Comparison of ENCODE assay signal across 13 cellular contexts in the genomic region with DNA sequence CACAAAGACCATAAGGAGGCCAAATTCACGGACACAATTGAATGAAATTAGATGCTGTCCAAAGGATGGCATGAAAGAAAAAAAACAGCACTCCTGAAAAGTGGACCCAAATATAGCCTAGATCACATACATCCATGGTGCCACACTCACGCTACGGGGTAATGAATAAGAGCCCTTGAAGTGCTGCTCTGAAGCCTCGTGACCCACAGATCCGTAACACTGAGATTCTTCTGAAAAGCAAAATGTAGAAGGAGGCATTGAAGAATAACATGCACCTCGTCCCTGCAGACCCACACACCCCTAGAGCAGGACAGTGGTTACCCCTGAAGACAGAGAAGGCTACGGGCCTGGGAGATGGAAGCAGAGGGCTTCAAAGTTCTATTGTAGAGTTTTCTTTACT. TPM values are rescaled to one million over a fixed set of nuclear protein-coding genes. Genes with fewer than 3 reads are reported as not detected.
A peak's percentile ranks its signal among the peaks of the same experiment; 100 is the strongest.
DNase-seq lines count a peak whose midpoint lies in the region; ATAC-seq and TF ChIP-seq lines count a peak whose summit lies in the region.
"Had no signal": no experiment of that assay in that cellular context is flagged by ENCODE, and none has a peak within 500 bp of the region (broad histone marks: within the 10 kb centered on the region; RNA-seq: fewer than 3 reads in every experiment).

No MANE protein-coding gene starts in this region.

- H3K27me3 ChIP-seq in RWPE2 (ENCODE audit: insufficient read depth, poor library complexity, severe bottlenecking) (no peaks in the 10 kb centered on the region), colonic mucosa (peaks cover 8% of the 10 kb centered on the region), spleen (replicated peaks in 1 of 7) (no peaks in the 10 kb centered on the region)

- no peak overlapping the region for H3K9ac ChIP-seq in colonic mucosa (ENCODE audit: low read depth in 2 of 2, low read length in 2 of 2)

- H3K27me3 Mint-ChIP-seq in T-helper 2 cell treated with Interferon-gamma antibody and Interleukin-4, amounts not matched to agents 5 μg/mL and 100 μg/mL, for 36 hours (ENCODE audit: low read depth) = no peaks in the 10 kb centered on the region

- H3K9me3 ChIP-seq in RWPE2 (ENCODE audit: severe bottlenecking) = no peaks in the 10 kb centered on the region
- no peaks in the 10 kb centered on the region for H3K9me3 ChIP-seq in colonic mucosa
- H3K9me3 ChIP-seq in spleen = peaks cover 0 to 4% (median 0%) of the 10 kb centered on the region in 8 donors
- H3K9me3 ChIP-seq: heart left ventricle, sigmoid colon had no signal

- 58 to 65% (median 60%) methylated on average over 7 of the region's 7 CpGs for WGBS in spleen, 5 donors

- peaks cover 13% of the 10 kb centered on the region for H3K36me3 Mint-ChIP-seq in T-helper 2 cell treated with Interferon-gamma antibody and Interleukin-4, amounts not matched to agents 5 μg/mL and 100 μg/mL, for 36 hours (ENCODE audit: low read depth)
- H3K36me3 Mint-ChIP-seq: type B pancreatic cell had no signal

- H3K27ac Mint-ChIP-seq in T-helper 2 cell treated with Interferon-gamma antibody and Interleukin-4, amounts not matched to agents 5 μg/mL and 100 μg/mL, for 36 hours = peak overlapping the region; percentile 81
- H3K27ac Mint-ChIP-seq: nephron progenitor cell, type B pancreatic cell had no signal

- H3K4me1 ChIP-seq in RWPE2 (ENCODE audit: insufficient read depth, poor library complexity, severe bottlenecking) (peaks cover 43% of the 10 kb centered on the region), colonic mucosa (no peaks in the 10 kb centered on the region), spleen (peaks cover 28 to 100% (median 83%) of the 10 kb centered on the region in 6 donors)

- no peak for ATAC-seq in RWPE2 (ENCODE audit: low read depth)
- ATAC-seq in HG02840 (IDR thresholded peaks at IDR 0.05; ENCODE audit: low FRiP score, unreplicated experiment) = no peak
- ATAC-seq in omental fat pad (ENCODE audit: low FRiP score) = no peak

- no peak for DNase-seq in T-helper 2 cell treated with Interferon-gamma antibody and Interleukin-4, amounts not matched to agents 5 μg/mL and 100 μg/mL, for 36 hours (ENCODE audit: low spot score)
- DNase-seq in T-helper 2 cell (no peak), RWPE2 (ENCODE audit: low spot score) (no peak), colonic mucosa (no peak), spleen (peak; percentile 50), NOMO-1 treated with dmso at 0.1 percent for 144 hours (lab: John Stamatoyannopoulos, UW; ENCODE audit: unreplicated experiment) (no peak), omental fat pad (ENCODE audit: low spot score) (no peak)
- DNase-seq: NCI-H2029 treated with DMSO at 0.1 percent for 48 hours, nephron progenitor cell, sigmoid colon had no signal

- peak overlapping the region; percentile 93 for H3K27ac ChIP-seq in RWPE2 (ENCODE audit: poor library complexity, severe bottlenecking)
- peak overlapping the region; percentile 28 for H3K27ac ChIP-seq in colonic mucosa
- H3K27ac ChIP-seq in spleen = peak overlapping the region in 7 of 8 donors; percentile 85 to 97 (median 93)

- H3K4me1 Mint-ChIP-seq in T-helper 2 cell treated with Interferon-gamma antibody and Interleukin-4, amounts not matched to agents 5 μg/mL and 100 μg/mL, for 36 hours (ENCODE audit: low read depth) = peaks cover 67% of the 10 kb centered on the region

- no peak for TF ChIP-seq POLR2A in spleen (IDR thresholded peaks at IDR 0.05)

- intact Hi-C loops in colonic mucosa (cut with DNase I) (no loop called here), spleen (cut with DNase I; ENCODE audit: low total_unique reads) (loop anchor here (10.0 kb wide), 1 partner anchor 120 kb away; a partner anchor contains a TSS)

- peak overlapping the region; percentile 55 for H3K4me3 Mint-ChIP-seq in T-helper 2 cell treated with Interferon-gamma antibody and Interleukin-4, amounts not matched to agents 5 μg/mL and 100 μg/mL, for 36 hours
- H3K4me3 Mint-ChIP-seq: nephron progenitor cell, type B pancreatic cell had no signal

- H3K36me3 ChIP-seq in RWPE2 (ENCODE audit: low read depth) (no peaks in the 10 kb centered on the region), colonic mucosa (no peaks in the 10 kb centered on the region), spleen (no peaks in the 10 kb centered on the region)
- H3K36me3 ChIP-seq: heart left ventricle, sigmoid colon had no signal

- H3K4me3 ChIP-seq in RWPE2 (ENCODE audit: severe bottlenecking) = no peak overlapping the region
- H3K4me3 ChIP-seq in colonic mucosa = no peak overlapping the region
- H3K4me3 ChIP-seq in spleen = peak overlapping the region in 1 of 8 donors; percentile 22
- H3K4me3 ChIP-seq: sigmoid colon had no signal

- no peaks in the 10 kb centered on the region for H3K9me3 Mint-ChIP-seq in T-helper 2 cell treated with Interferon-gamma antibody and Interleukin-4, amounts not matched to agents 5 μg/mL and 100 μg/mL, for 36 hours
- H3K9me3 Mint-ChIP-seq: type B pancreatic cell had no signal

- TF ChIP-seq CTCF in RWPE2 (IDR thresholded peaks at IDR 0.05; ENCODE audit: poor library complexity, severe bottlenecking) = no peak
- no peak for TF ChIP-seq CTCF in colonic mucosa (IDR thresholded peaks at IDR 0.05)
- TF ChIP-seq CTCF in spleen (IDR thresholded peaks at IDR 0.05 in 8 of 11, conservative IDR thresholded peaks at IDR 0.05 in 3 of 11) = no peak
- no peak for TF ChIP-seq CTCF in omental fat pad (IDR thresholded peaks at IDR 0.05)

RNA-seq across cellular contexts. Expression of a gene that starts 3.9 kb away (rescaled TPM):
- total RNA-seq in colonic mucosa = 10 to 100 TPM; 13.1 to 27.1 TPM
- 100 to 1,000 TPM; 285 to 754 (median 415) TPM for total RNA-seq in spleen
- 100 to 1,000 TPM in 2 of 3 donors, 10 to 100 TPM in 1; 92.1 to 332 (median 250) TPM for polyA plus RNA-seq in spleen
- total RNA-seq in omental fat pad = 100 to 1,000 TPM in 3 of 4 donors, 10 to 100 TPM in 1; 98.5 to 581 (median 217) TPM

RNA-seq across cellular contexts. Expression of a gene that starts 15.2 kb away (rescaled TPM):
- total RNA-seq in colonic mucosa (10 to 100 TPM; 30.6 to 50.1 TPM), spleen (10 to 100 TPM in 6 of 7 donors, 1 to 10 TPM in 1; 6.1 to 30.6 (median 26.4) TPM), omental fat pad (10 to 100 TPM; 11.9 to 26.2 (median 16.1) TPM)
- 10 to 100 TPM; 16.4 to 35.4 (median 28.5) TPM for polyA plus RNA-seq in spleen

RNA-seq across cellular contexts. Expression of a gene that starts 51.1 kb away (rescaled TPM):
- total RNA-seq in colonic mucosa (100 to 1,000 TPM; 218 to 414 TPM), spleen (100 to 1,000 TPM; 121 to 189 (median 165) TPM), omental fat pad (100 to 1,000 TPM; 200 to 241 (median 214) TPM)
- polyA plus RNA-seq in spleen = 10 to 100 TPM; 57.6 to 69.3 (median 64.9) TPM

Comparison
In these comparisons a context has a peak if more than half of its experiments do, and no peak if none do; other contexts are left out.
1. H3K27ac ChIP-seq: peak in every context shown above with its lines; median percentile 93 in RWPE2; 93 in spleen; 28 in colonic mucosa.